In genomic region chr3:6467186-6467585, GRCh38 we compare ENCODE assay signal across 8 cellular contexts.
"Had no signal": no experiment of that assay in that cellular context is flagged by ENCODE, and none has a peak within 500 bp of the region (broad histone marks: within the 10 kb centered on the region; RNA-seq: fewer than 3 reads in every experiment).

No MANE protein-coding gene starts in this region.

- H3K4me3 ChIP-seq: GM12878 had no signal

- ATAC-seq: GM12878 had no signal

- FAIRE-seq: G401.6, GM12878, GM12891, GM12892, GM18507, GM19239 had no signal

- DNase-seq: GDM1, GF-D8 had no signal
